In the genomic region with DNA sequence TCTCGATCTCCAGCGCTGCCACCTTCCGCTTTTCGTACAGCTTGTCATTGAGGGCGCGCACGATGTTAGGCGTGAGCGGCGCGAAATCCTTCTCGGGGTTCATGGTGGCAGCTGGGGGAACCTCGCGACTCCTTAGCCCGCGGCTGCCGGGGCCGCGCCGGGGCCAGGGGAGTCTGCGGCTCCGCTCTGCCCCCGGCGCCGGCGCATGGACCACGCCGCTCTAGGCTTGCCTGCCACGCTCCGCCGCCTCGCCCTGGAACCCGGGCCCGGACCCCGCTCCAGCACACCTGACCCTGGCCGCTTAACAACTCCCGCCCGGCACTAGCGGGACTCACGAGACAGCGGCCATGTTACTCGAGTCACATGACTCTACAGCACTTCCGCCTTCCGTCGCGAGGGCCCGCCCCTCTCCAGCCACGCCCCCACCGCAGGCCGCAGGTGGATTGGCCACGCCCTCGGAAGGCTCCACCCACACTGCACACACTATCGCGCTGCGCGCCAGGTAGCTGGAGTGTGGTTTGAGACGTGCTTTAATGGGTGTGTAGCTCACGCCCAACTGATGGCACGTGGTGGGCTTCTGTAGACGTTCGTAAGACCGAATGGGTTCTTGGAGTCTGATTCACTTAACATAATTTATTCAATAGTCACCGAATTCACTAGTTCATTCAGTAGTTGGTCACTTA, we compare ENCODE assay signal across 8 cellular contexts. TPM values are rescaled to one million over a fixed set of nuclear protein-coding genes. Genes with fewer than 3 reads are reported as not detected.
DNase-seq lines count a peak whose midpoint lies in the region; TF ChIP-seq lines count a peak whose summit lies in the region.

A gene (minus strand): TSS at position 361 of the 683 bp plus-strand sequence. CDS start 258 bp downstream, at position 103.

- H3K9ac ChIP-seq in ES-I3 (ENCODE audit: low read depth, low read length), result peak within 1 kb of the TSS; percentile 98
- peak within 1 kb of the TSS; percentile 98 for H3K9ac ChIP-seq in MM.1S (ENCODE audit: low read length)
- peak within 1 kb of the TSS; percentile 77 for H3K9ac ChIP-seq in neural cell (ENCODE audit: low read length)

- H3K9me3 ChIP-seq in ES-I3 (ENCODE audit: control insufficient read depth, insufficient read depth, low read length) (no peaks in the 10 kb centered on the region), HAP-1 (no peaks in the 10 kb centered on the region), MM.1S (replicated peaks; ENCODE audit: insufficient read depth, low read length) (no peaks in the 10 kb centered on the region), neural cell (ENCODE audit: low read length) (no peaks in the 10 kb centered on the region), stomach (peaks cover 0 to 12% (median 4%) of the 10 kb centered on the region in 4 donors)

- H3K36me3 ChIP-seq in ES-I3 (ENCODE audit: insufficient read depth, low read length) (no peaks in the 10 kb centered on the region), HAP-1 (replicated peaks) (no peaks in the 10 kb centered on the region), MM.1S (replicated peaks; ENCODE audit: insufficient read depth, low read length) (no peaks in the 10 kb centered on the region), neural cell (ENCODE audit: insufficient read depth, low read length) (no peaks in the 10 kb centered on the region), stomach (peaks cover 0 to 14% (median 2%) of the 10 kb centered on the region in 4 donors)

- DNase-seq in HAP-1 (ENCODE audit: low spot score in 2 of 2) (peak; percentile 79 to 97), MM.1S (peak; percentile 95), SHP77 treated with DMSO at 0.1 percent for 48 hours (lab: John Stamatoyannopoulos, UW) (peak; percentile 98), fibroblast of villous mesenchyme (ENCODE audit: low read depth) (peak; percentile 84), stomach (peak; percentile 98)
- peak; percentile 99 for DNase-seq in activated effector memory CD4-positive, alpha-beta T cell treated with anti-CD3 and anti-CD28 coated beads, Interleukin-2, amount 50 U/mL, for 16 hours

- peak within 1 kb of the TSS; percentile 74 for H3K4me3 ChIP-seq in HAP-1
- peak within 1 kb of the TSS; percentile 93 for H3K4me3 ChIP-seq in MM.1S (ENCODE audit: low read length)
- H3K4me3 ChIP-seq in fibroblast of villous mesenchyme (ENCODE audit: low read depth, low read length), result peak within 1 kb of the TSS; percentile 99
- peak within 1 kb of the TSS; percentile 81 for H3K4me3 ChIP-seq in neural cell (ENCODE audit: low read length)
- H3K4me3 ChIP-seq in stomach, result peak within 1 kb of the TSS; percentile 94 to 97 (median 96)

- H3K9me2 ChIP-seq in MM.1S (replicated peaks; ENCODE audit: insufficient read depth, low read length), result no peaks in the 10 kb centered on the region
- no peaks in the 10 kb centered on the region for H3K9me2 ChIP-seq in neural cell (ENCODE audit: insufficient read depth, low read length)

- H2AFZ ChIP-seq in MM.1S (ENCODE audit: low read length), result peak within 1 kb of the TSS; percentile 73
- peak within 1 kb of the TSS; percentile 40 for H2AFZ ChIP-seq in neural cell (ENCODE audit: low read depth, low read length)

- H3K27ac ChIP-seq in MM.1S (ENCODE audit: low read length) (peak within 1 kb of the TSS; percentile 68), neural cell (ENCODE audit: low read length) (peak within 1 kb of the TSS; percentile 56), stomach (peak within 1 kb of the TSS; percentile 65 to 83 (median 72))

- TF ChIP-seq RAD21 in neural cell (conservative IDR thresholded peaks at IDR 0.05), result peak; percentile 46

- H3F3A ChIP-seq in MM.1S (ENCODE audit: insufficient read depth, low read length) (peaks cover 8% of the 10 kb centered on the region), neural cell (ENCODE audit: insufficient read depth, low read length, poor library complexity, severe bottlenecking) (no peaks in the 10 kb centered on the region)

- H3K79me2 ChIP-seq in MM.1S (ENCODE audit: low read length) (peaks cover 50% of the 10 kb centered on the region), neural cell (replicated peaks; ENCODE audit: insufficient read depth, low read length) (peaks cover 39% of the 10 kb centered on the region)

- peak in 1 of 4 donors; percentile 3 for TF ChIP-seq POLR2A in stomach (IDR thresholded peaks at IDR 0.05)

- peaks cover 17% of the 10 kb centered on the region; the same call in 1 of the 2 replicates for H3K4me1 ChIP-seq in ES-I3 (ENCODE audit: insufficient read depth, low read length)
- peaks cover 8% of the 10 kb centered on the region for H3K4me1 ChIP-seq in HAP-1
- peaks cover 23% of the 10 kb centered on the region for H3K4me1 ChIP-seq in MM.1S (ENCODE audit: low read length)
- peaks cover 13 to 38% (median 25%) of the 10 kb centered on the region in 4 donors for H3K4me1 ChIP-seq in stomach

- in situ Hi-C loops in HAP-1 (cut with MboI; ENCODE audit: low sequenced_read_pairs), result no loop called here

- H3K4me2 ChIP-seq in MM.1S (ENCODE audit: low read depth, low read length) (peak within 1 kb of the TSS; percentile 85), neural cell (ENCODE audit: low read length) (peak within 1 kb of the TSS; percentile 98)

- TF ChIP-seq CTCF in MM.1S (IDR thresholded peaks at IDR 0.05; ENCODE audit: low read length) (no peak), fibroblast of villous mesenchyme (IDR thresholded peaks at IDR 0.05; ENCODE audit: insufficient read depth, low read depth, low read length) (no peak), neural cell (IDR thresholded peaks at IDR 0.05; ENCODE audit: poor library complexity, severe bottlenecking) (no peak), stomach (IDR thresholded peaks at IDR 0.05) (no peak)

- H3K27me3 ChIP-seq in HAP-1 (ENCODE audit: low read depth), result peaks cover 3% of the 10 kb centered on the region; the same call in 1 of the 2 replicates
- no peaks in the 10 kb centered on the region for H3K27me3 ChIP-seq in MM.1S (replicated peaks; ENCODE audit: insufficient read depth, low read length)
- no peaks in the 10 kb centered on the region for H3K27me3 ChIP-seq in neural cell (ENCODE audit: insufficient read depth, low read depth, low read length)
- H3K27me3 ChIP-seq in stomach, result peaks cover 0 to 6% (median 0%) of the 10 kb centered on the region in 3 donors

- 0 to 1% (median 0%) methylated on average over 42 to 63 of the region's 63 CpGs for whole genome bisulfite sequencing in stomach, 5 donors

- intact Hi-C loops in stomach (cut with DNase I; ENCODE audit: low total_unique reads), result no loop called here

- H4K20me1 ChIP-seq in MM.1S (ENCODE audit: insufficient read depth, low read length), result no peaks in the 10 kb centered on the region
- no peaks in the 10 kb centered on the region for H4K20me1 ChIP-seq in neural cell (ENCODE audit: insufficient read depth)

- TF ChIP-seq EP300 in neural cell (conservative IDR thresholded peaks at IDR 0.05; ENCODE audit: poor library complexity, severe bottlenecking), result no peak
- TF ChIP-seq EP300 in stomach (IDR thresholded peaks at IDR 0.05), result no peak

TF ChIP-seq in neural cell, 6 proteins besides CTCF, POLR2A, EP300 and RAD21:
- peak; percentile 94 for TF ChIP-seq POLR2AphosphoS5 (IDR thresholded peaks at IDR 0.05)
- TF ChIP-seq SMC3 (conservative IDR thresholded peaks at IDR 0.05; ENCODE audit: poor library complexity), result peak; percentile 45
- peak; percentile 95 for TF ChIP-seq MXI1 (conservative IDR thresholded peaks at IDR 0.05; ENCODE audit: poor library complexity, severe bottlenecking)
- no peak for TF ChIP-seq EZH2 (IDR thresholded peaks at IDR 0.05; ENCODE audit: borderline replicate concordance, insufficient read depth, low read length, poor library complexity, severe bottlenecking)
- TF ChIP-seq TAF1 (IDR thresholded peaks at IDR 0.05; ENCODE audit: low read depth), result peak; percentile 86
- TF ChIP-seq, protein P1, sequence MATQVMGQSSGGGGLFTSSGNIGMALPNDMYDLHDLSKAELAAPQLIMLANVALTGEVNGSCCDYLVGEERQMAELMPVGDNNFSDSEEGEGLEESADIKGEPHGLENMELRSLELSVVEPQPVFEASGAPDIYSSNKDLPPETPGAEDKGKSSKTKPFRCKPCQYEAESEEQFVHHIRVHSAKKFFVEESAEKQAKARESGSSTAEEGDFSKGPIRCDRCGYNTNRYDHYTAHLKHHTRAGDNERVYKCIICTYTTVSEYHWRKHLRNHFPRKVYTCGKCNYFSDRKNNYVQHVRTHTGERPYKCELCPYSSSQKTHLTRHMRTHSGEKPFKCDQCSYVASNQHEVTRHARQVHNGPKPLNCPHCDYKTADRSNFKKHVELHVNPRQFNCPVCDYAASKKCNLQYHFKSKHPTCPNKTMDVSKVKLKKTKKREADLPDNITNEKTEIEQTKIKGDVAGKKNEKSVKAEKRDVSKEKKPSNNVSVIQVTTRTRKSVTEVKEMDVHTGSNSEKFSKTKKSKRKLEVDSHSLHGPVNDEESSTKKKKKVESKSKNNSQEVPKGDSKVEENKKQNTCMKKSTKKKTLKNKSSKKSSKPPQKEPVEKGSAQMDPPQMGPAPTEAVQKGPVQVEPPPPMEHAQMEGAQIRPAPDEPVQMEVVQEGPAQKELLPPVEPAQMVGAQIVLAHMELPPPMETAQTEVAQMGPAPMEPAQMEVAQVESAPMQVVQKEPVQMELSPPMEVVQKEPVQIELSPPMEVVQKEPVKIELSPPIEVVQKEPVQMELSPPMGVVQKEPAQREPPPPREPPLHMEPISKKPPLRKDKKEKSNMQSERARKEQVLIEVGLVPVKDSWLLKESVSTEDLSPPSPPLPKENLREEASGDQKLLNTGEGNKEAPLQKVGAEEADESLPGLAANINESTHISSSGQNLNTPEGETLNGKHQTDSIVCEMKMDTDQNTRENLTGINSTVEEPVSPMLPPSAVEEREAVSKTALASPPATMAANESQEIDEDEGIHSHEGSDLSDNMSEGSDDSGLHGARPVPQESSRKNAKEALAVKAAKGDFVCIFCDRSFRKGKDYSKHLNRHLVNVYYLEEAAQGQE (IDR thresholded peaks at IDR 0.05; ENCODE audit: borderline replicate concordance), result peak; percentile 46

RNA-seq across cellular contexts. Expression of the gene that starts here (rescaled TPM):
- total RNA-seq in fibroblast of villous mesenchyme, result 37.1 and 55.4 TPM in 2 replicates
- 8.6 and 13.2 TPM in 2 replicates for polyA plus RNA-seq in neural cell
- 24.8 and 28.5 TPM in 2 replicates for polyA minus RNA-seq in neural cell
- 10 to 100 TPM; 14.9 to 90.6 (median 54.2) TPM for total RNA-seq in stomach
- polyA plus RNA-seq in stomach, result 10 to 100 TPM; 22.3 to 33.1 (median 32.1) TPM

Comparison
In these comparisons a context has a peak if more than half of its experiments do, and no peak if none do; other contexts are left out.
1. Peak in every context shown above with its lines: DNase-seq, H3K4me3 ChIP-seq and H3K27ac ChIP-seq.